ENCODE assay signal across 20 cellular contexts in the genomic region with DNA sequence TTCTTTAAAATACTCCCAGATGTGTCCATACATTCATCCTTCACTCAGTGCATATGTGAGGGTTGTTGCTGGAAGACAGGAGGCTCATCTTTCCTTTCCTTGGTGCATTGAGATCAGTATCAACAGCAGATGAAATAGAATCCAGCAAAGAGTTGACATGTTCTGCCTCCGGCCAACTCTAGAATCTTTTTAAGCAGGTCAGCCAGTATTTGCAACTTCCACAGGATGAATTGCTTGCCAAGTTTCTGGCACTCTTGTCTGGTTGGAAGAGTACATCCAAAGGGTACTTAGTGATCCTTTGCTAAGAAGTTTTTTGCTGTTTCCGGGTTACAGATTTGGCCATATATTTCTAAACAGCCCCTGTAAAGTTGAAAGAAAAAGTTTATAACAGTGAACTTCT. TPM values are rescaled to one million over a fixed set of nuclear protein-coding genes. Genes with fewer than 3 reads are reported as not detected.
A peak's percentile ranks its signal among the peaks of the same experiment; 100 is the strongest.
DNase-seq lines count a peak whose midpoint lies in the region; ATAC-seq and TF ChIP-seq lines count a peak whose summit lies in the region.
"Had no signal": no experiment of that assay in that cellular context is flagged by ENCODE, and none has a peak within 500 bp of the region (broad histone marks: within the 10 kb centered on the region; RNA-seq: fewer than 3 reads in every experiment).

No MANE protein-coding gene starts in this region.

- H3K27ac ChIP-seq in angular gyrus (ENCODE audit: low read depth, low read length): peak overlapping the region; percentile 71
- no peak overlapping the region for H3K27ac ChIP-seq in CD8-positive, alpha-beta memory T cell (ENCODE audit: low read depth, low read length)

- no peak overlapping the region for H3K4me3 ChIP-seq in AG10803 (ENCODE audit: low read length)
- H3K4me3 ChIP-seq in CD8-positive, alpha-beta memory T cell (ENCODE audit: low read length): no peak overlapping the region
- H3K4me3 ChIP-seq: MG63, skin epidermis had no signal

- H3K27me3 Mint-ChIP-seq in CD8-positive, alpha-beta memory T cell: no peaks in the 10 kb centered on the region
- H3K27me3 Mint-ChIP-seq in activated naive CD4-positive, alpha-beta T cell treated with anti-CD3 and anti-CD28 coated beads for 36 hours (ENCODE audit: low read depth): no peaks in the 10 kb centered on the region
- H3K27me3 Mint-ChIP-seq: dendritic cell treated with granulocyte-macrophage colony-stimulating factor and Interleukin-4, amounts not matched to agents 40 ng/mL and 50 ng/mL, for 4 days had no signal

- no peak for TF ChIP-seq CTCF in AG10803 (conservative IDR thresholded peaks at IDR 0.05; ENCODE audit: low read length)

- intact Hi-C loops in left cardiac atrium (cut with DNase I): no loop called here
- intact Hi-C loops in activated naive CD4-positive, alpha-beta T cell treated with anti-CD3 and anti-CD28 coated beads for 36 hours (cut with micrococcal nuclease): no loop called here

- peaks cover 54% of the 10 kb centered on the region for H3K36me3 ChIP-seq in CD8-positive, alpha-beta memory T cell (ENCODE audit: insufficient read depth, low read length)

- H3K9me3 ChIP-seq in CD8-positive, alpha-beta memory T cell (ENCODE audit: low read length): no peaks in the 10 kb centered on the region
- H3K9me3 ChIP-seq: Caco-2, MG63 had no signal

- peak; percentile 19 to 48 for ATAC-seq in left cardiac atrium
- ATAC-seq: esophagus mucosa, PC-3 had no signal

- H3K36me3 Mint-ChIP-seq in CD8-positive, alpha-beta memory T cell: peaks cover 11 to 82% (median 23%) of the 10 kb centered on the region in 3 donors
- H3K36me3 Mint-ChIP-seq in activated naive CD4-positive, alpha-beta T cell treated with anti-CD3 and anti-CD28 coated beads for 36 hours (ENCODE audit: low read depth): peaks cover 46% of the 10 kb centered on the region

- DNase-seq in AG10803 (ENCODE audit: low read depth) (peak; percentile 23), left cardiac atrium (no peak), pons (ENCODE audit: low spot score) (peak; percentile 44), NCI-H69 (lab: John Stamatoyannopoulos, UW) (no peak)
- DNase-seq in activated effector memory CD4-positive, alpha-beta T cell treated with anti-CD3 and anti-CD28 coated beads, Interleukin-2, amount 50 U/mL, for 16 hours: no peak
- no peak for DNase-seq in CD8-positive, alpha-beta memory T cell
- DNase-seq in activated naive CD4-positive, alpha-beta T cell treated with anti-CD3 and anti-CD28 coated beads for 36 hours: no peak
- DNase-seq: activated CD4-positive, alpha-beta T cell treated with anti-CD3 and anti-CD28 coated beads, Interleukin-2, amount 50 U/mL, for 4 hours; amniotic stem cell; Caco-2; GF-D8; HCEC 1CT; MG63; NCI-H187 treated with DMSO at 0.1 percent for 48 hours; NCI-H510A treated with DMSO at 0.1 percent for 48 hours; PC-3 had no signal

- H3K9me3 Mint-ChIP-seq in CD8-positive, alpha-beta memory T cell: no peaks in the 10 kb centered on the region
- H3K9me3 Mint-ChIP-seq in activated naive CD4-positive, alpha-beta T cell treated with anti-CD3 and anti-CD28 coated beads for 36 hours: no peaks in the 10 kb centered on the region
- H3K9me3 Mint-ChIP-seq: dendritic cell treated with granulocyte-macrophage colony-stimulating factor and Interleukin-4, amounts not matched to agents 40 ng/mL and 50 ng/mL, for 4 days had no signal

- H3K27me3 ChIP-seq in CD8-positive, alpha-beta memory T cell (ENCODE audit: insufficient read depth, low read length, poor library complexity, severe bottlenecking): no peaks in the 10 kb centered on the region
- H3K27me3 ChIP-seq: MG63 had no signal

- H3K4me1 Mint-ChIP-seq in CD8-positive, alpha-beta memory T cell: peaks cover 0 to 5% (median 0%) of the 10 kb centered on the region in 3 donors
- peaks cover 15% of the 10 kb centered on the region for H3K4me1 Mint-ChIP-seq in activated naive CD4-positive, alpha-beta T cell treated with anti-CD3 and anti-CD28 coated beads for 36 hours (ENCODE audit: low read depth)

- no peak overlapping the region for H3K4me3 Mint-ChIP-seq in CD8-positive, alpha-beta memory T cell
- no peak overlapping the region for H3K4me3 Mint-ChIP-seq in activated naive CD4-positive, alpha-beta T cell treated with anti-CD3 and anti-CD28 coated beads for 36 hours
- H3K4me3 Mint-ChIP-seq: dendritic cell treated with granulocyte-macrophage colony-stimulating factor and Interleukin-4, amounts not matched to agents 40 ng/mL and 50 ng/mL, for 4 days had no signal

- no peaks in the 10 kb centered on the region for H3K4me1 ChIP-seq in CD8-positive, alpha-beta memory T cell (ENCODE audit: insufficient read depth, low read length)
- H3K4me1 ChIP-seq: Caco-2 had no signal

- peak overlapping the region in 1 of 8 donors; percentile 63 for H3K27ac Mint-ChIP-seq in CD8-positive, alpha-beta memory T cell
- no peak overlapping the region for H3K27ac Mint-ChIP-seq in activated naive CD4-positive, alpha-beta T cell treated with anti-CD3 and anti-CD28 coated beads for 36 hours
- H3K27ac Mint-ChIP-seq: dendritic cell treated with granulocyte-macrophage colony-stimulating factor and Interleukin-4, amounts not matched to agents 40 ng/mL and 50 ng/mL, for 4 days had no signal

- POLR2A ChIA-PET in CD8-positive, alpha-beta memory T cell (lab: Charles Lee): no interaction called here

- CTCF ChIA-PET in CD8-positive, alpha-beta memory T cell (lab: Charles Lee): no interaction called here
- CTCF ChIA-PET in activated naive CD4-positive, alpha-beta T cell treated with anti-CD3 and anti-CD28 coated beads for 36 hours (lab: Charles Lee): no interaction called here

RNA-seq across cellular contexts. Expression of a gene that starts 21.1 kb away (rescaled TPM):
- total RNA-seq in left cardiac atrium: 10 to 100 TPM; 14.5 to 15.8 TPM
- total RNA-seq in CD8-positive, alpha-beta memory T cell: not detected
- not detected for polyA plus RNA-seq in CD8-positive, alpha-beta memory T cell
- total RNA-seq in activated naive CD4-positive, alpha-beta T cell treated with anti-CD3 and anti-CD28 coated beads for 36 hours: not detected

RNA-seq across cellular contexts. Expression of a gene that starts 30.5 kb away (rescaled TPM):
- 100 to 1,000 TPM in 1 of 2 donors, 10 to 100 TPM in 1; 95.8 to 108 TPM for total RNA-seq in left cardiac atrium
- total RNA-seq in CD8-positive, alpha-beta memory T cell: 100 to 1,000 TPM; 289 to 301 TPM
- polyA plus RNA-seq in CD8-positive, alpha-beta memory T cell: 241 TPM
- 100 to 1,000 TPM; 381 to 409 TPM for total RNA-seq in activated naive CD4-positive, alpha-beta T cell treated with anti-CD3 and anti-CD28 coated beads for 36 hours

RNA-seq across cellular contexts. Expression of a gene that starts 31.2 kb away (rescaled TPM):
- 10 to 100 TPM; 26.2 to 32.7 TPM for total RNA-seq in left cardiac atrium
- 10 to 100 TPM; 79.4 to 79.9 TPM for total RNA-seq in CD8-positive, alpha-beta memory T cell
- polyA plus RNA-seq in CD8-positive, alpha-beta memory T cell: 76.7 TPM
- 10 to 100 TPM; 53.7 to 56.7 TPM for total RNA-seq in activated naive CD4-positive, alpha-beta T cell treated with anti-CD3 and anti-CD28 coated beads for 36 hours

Comparison
In these comparisons a context has a peak if more than half of its experiments do, and no peak if none do; other contexts are left out.
1. DNase-seq: peak in AG10803 (single experiment) and pons (single experiment); none in left cardiac atrium (single experiment), activated effector memory CD4-positive, alpha-beta T cell treated with anti-CD3 and anti-CD28 coated beads, Interleukin-2, amount 50 U/mL, for 16 hours (single experiment), CD8-positive, alpha-beta memory T cell (0 of 5), NCI-H69 (single experiment) and activated naive CD4-positive, alpha-beta T cell treated with anti-CD3 and anti-CD28 coated beads for 36 hours (single experiment).
2. RNA of a gene that starts 21.1 kb away (total RNA-seq): 14.5 to 15.8 TPM in left cardiac atrium; not detected in CD8-positive, alpha-beta memory T cell and not detected in activated naive CD4-positive, alpha-beta T cell treated with anti-CD3 and anti-CD28 coated beads for 36 hours; every median in the first group is over 10 times any median in the second.